In genomic region chr4:88320174-88320779, GRCh38 we compare ENCODE assay signal across 7 cellular contexts. TPM values are rescaled to one million over a fixed set of nuclear protein-coding genes. Genes with fewer than 3 reads are reported as not detected.
A peak's percentile ranks its signal among the peaks of the same experiment; 100 is the strongest.
DNase-seq lines count a peak whose midpoint lies in the region; ATAC-seq and TF ChIP-seq lines count a peak whose summit lies in the region.

No MANE protein-coding gene starts in this region.

- peak overlapping the region; percentile 79 for H3K4me2 ChIP-seq in OCI-LY3 (ENCODE audit: low read length)

- no CpG with 5 or more reads among the region's 1 CpG for WGBS in mesodermal cell (ENCODE audit: insufficient coverage in 2 of 2), 2 experiments
- WGBS in gastroesophageal sphincter (ENCODE audit: low coverage in 1 of 2), 2 donors: 67 to 87% methylated on average over 1 of the region's 1 CpG

- no peaks in the 10 kb centered on the region for H3K9me3 ChIP-seq in OCI-LY3 (ENCODE audit: insufficient read depth, low read length)
- H3K9me3 ChIP-seq in mesodermal cell (ENCODE audit: control insufficient read depth, low read length): no peaks in the 10 kb centered on the region
- no peaks in the 10 kb centered on the region for H3K9me3 ChIP-seq in gastroesophageal sphincter

- H3K4me1 ChIP-seq in OCI-LY3 (ENCODE audit: low read length): peaks cover 22% of the 10 kb centered on the region
- H3K4me1 ChIP-seq in mesodermal cell (ENCODE audit: control insufficient read depth, insufficient read depth, low read length, poor library complexity, severe bottlenecking): peaks cover 7% of the 10 kb centered on the region
- no peaks in the 10 kb centered on the region for H3K4me1 ChIP-seq in gastroesophageal sphincter

- no peak for TF ChIP-seq EP300 in gastroesophageal sphincter (IDR thresholded peaks at IDR 0.05)

- ATAC-seq in GM18873 (IDR thresholded peaks at IDR 0.05; ENCODE audit: low FRiP score, unreplicated experiment): peak; percentile 50
- peak; percentile 53 for ATAC-seq in HG02678 (IDR thresholded peaks at IDR 0.05; ENCODE audit: unreplicated experiment)
- no peak for ATAC-seq in gastroesophageal sphincter

- H3K79me2 ChIP-seq in OCI-LY3 (ENCODE audit: low read length): no peaks in the 10 kb centered on the region

- no peaks in the 10 kb centered on the region for H3K27me3 ChIP-seq in OCI-LY3 (ENCODE audit: low read depth, low read length)
- H3K27me3 ChIP-seq in gastroesophageal sphincter: no peaks in the 10 kb centered on the region

- H3K27ac ChIP-seq in OCI-LY3 (ENCODE audit: low read length) (peak overlapping the region; percentile 84), mesodermal cell (ENCODE audit: low read depth, low read length, severe bottlenecking) (peak overlapping the region; percentile 72), gastroesophageal sphincter (no peak overlapping the region)

- no peak for TF ChIP-seq POLR2A in gastroesophageal sphincter (IDR thresholded peaks at IDR 0.05)

- peak overlapping the region; percentile 72; the same call in 1 of the 2 replicates for H2AFZ ChIP-seq in OCI-LY3 (ENCODE audit: low read depth, low read length)

- TF ChIP-seq CTCF in OCI-LY3 (IDR thresholded peaks at IDR 0.05; ENCODE audit: low read depth, low read length) (no peak), gastroesophageal sphincter (IDR thresholded peaks at IDR 0.05) (no peak)

- H3K4me3 ChIP-seq in OCI-LY3 (ENCODE audit: low read length) (peak overlapping the region; percentile 52), mesodermal cell (ENCODE audit: extremely low read depth, insufficient read depth, low read length, poor library complexity, severe bottlenecking) (no peak overlapping the region), gastroesophageal sphincter (no peak overlapping the region)

- H3K36me3 ChIP-seq in OCI-LY3 (replicated peaks; ENCODE audit: low read depth, low read length): no peaks in the 10 kb centered on the region
- no peaks in the 10 kb centered on the region for H3K36me3 ChIP-seq in mesodermal cell (ENCODE audit: control insufficient read depth, insufficient read depth, low read length)
- H3K36me3 ChIP-seq in gastroesophageal sphincter: no peaks in the 10 kb centered on the region

- DNase-seq in HPDE6-E6E7 (ENCODE audit: extremely low spot score) (no peak), D341Med (ENCODE audit: low spot score) (no peak)

- no peaks in the 10 kb centered on the region for H4K20me1 ChIP-seq in OCI-LY3 (ENCODE audit: insufficient read depth, low read length)

- peak overlapping the region; percentile 51 for H3K9ac ChIP-seq in OCI-LY3 (ENCODE audit: low read length)

RNA-seq across cellular contexts. Expression of gene PPM1K, which starts 35.9 kb away (rescaled TPM):
- polyA plus RNA-seq in mesodermal cell (2013, experiment 1 of 2): 12.5 TPM
- 10.3 TPM for polyA plus RNA-seq in mesodermal cell (2013, experiment 2 of 2)
- 10 to 100 TPM; 18.9 to 59.3 (median 38.2) TPM for total RNA-seq in gastroesophageal sphincter

RNA-seq across cellular contexts. Expression of gene HERC6, which starts 58.4 kb away (rescaled TPM):
- 1.7 TPM for polyA plus RNA-seq in mesodermal cell (2013, experiment 1 of 2)
- polyA plus RNA-seq in mesodermal cell (2013, experiment 2 of 2): 0.96 TPM
- 1 to 10 TPM; 4.4 to 7.5 (median 5.1) TPM for total RNA-seq in gastroesophageal sphincter

Comparison
In these comparisons a context has a peak if more than half of its experiments do, and no peak if none do; other contexts are left out.
1. H3K27ac ChIP-seq: peak in OCI-LY3 (single experiment) and mesodermal cell (single experiment); none in gastroesophageal sphincter (0 of 4).